30 cellular contexts compared by ENCODE assay signal in the genomic region with DNA sequence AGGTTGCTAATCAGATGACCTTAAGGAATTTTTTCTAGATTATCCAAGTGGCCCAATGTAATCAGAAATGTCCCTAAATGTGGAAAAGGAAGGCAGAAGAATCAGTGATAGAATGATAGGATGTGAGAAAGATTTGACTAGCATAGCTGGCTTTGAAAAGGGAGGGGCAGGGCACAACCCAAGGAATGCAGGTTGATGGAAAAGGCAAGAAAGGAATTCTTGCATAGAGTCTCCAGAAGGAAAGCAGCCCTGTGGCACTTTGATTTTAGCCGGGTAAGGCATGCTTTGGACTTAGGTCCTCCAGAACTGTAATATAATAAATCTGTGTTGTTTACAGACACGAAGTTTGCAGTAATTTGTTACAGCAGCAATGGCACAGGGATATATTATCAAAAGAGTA.
"Had no signal": no experiment of that assay in that cellular context is flagged by ENCODE, and none has a peak within 500 bp of the region (broad histone marks: within the 10 kb centered on the region; RNA-seq: fewer than 3 reads in every experiment).

No MANE protein-coding gene starts in this region.

- H2AFZ ChIP-seq: hepatocyte, parathyroid adenoma had no signal

- H3K4me1 ChIP-seq: ascending aorta, colonic mucosa, parathyroid adenoma, right atrium auricular region, tibial artery had no signal

- H3K27me3 Mint-ChIP-seq: activated naive CD4-positive, alpha-beta T cell treated with anti-CD3 and anti-CD28 coated beads, Interleukin-2, amount 10 ng/mL, durations not matched to agents 7 days and 5 days; activated naive CD8-positive, alpha-beta T cell treated with anti-CD3 and anti-CD28 coated beads, Interleukin-2, amount 10 ng/mL, durations not matched to agents 7 days and 5 days; naive thymus-derived CD4-positive, alpha-beta T cell; T-cell had no signal

- H3K36me3 Mint-ChIP-seq: brain, mesothelial cell of epicardium, T-cell had no signal

- DNase-seq: activated CD4-positive, alpha-beta T cell treated with anti-CD3 and anti-CD28 coated beads for 4 hours; activated CD4-positive, alpha-beta T cell treated with anti-CD3 and anti-CD28 coated beads, Interleukin-2, amount 50 U/mL, for 4 hours; activated CD8-positive, alpha-beta memory T cell treated with anti-CD3 and anti-CD28 coated beads for 24 hours; activated gamma-delta T cell; activated naive CD4-positive, alpha-beta T cell treated with anti-CD3 and anti-CD28 coated beads, Interleukin-2, amount 10 ng/mL, durations not matched to agents 7 days and 5 days; activated naive CD8-positive, alpha-beta T cell treated with anti-CD3 and anti-CD28 coated beads, Interleukin-2, amount 10 ng/mL, durations not matched to agents 7 days and 5 days; activated T-cell treated with anti-CD3 and anti-CD28 coated beads, Interleukin-2, amount 50 U/mL, for 1 hour; cerebellar nuclear complex; colonic mucosa; dorsolateral prefrontal cortex; effector memory CD4-positive, alpha-beta T cell; left cardiac atrium; mammary epithelial cell; naive thymus-derived CD4-positive, alpha-beta T cell; occipital lobe; spleen; stimulated activated naive CD4-positive, alpha-beta T cell; T-cell; tibial artery; upper lobe of right lung had no signal

- H3K9me3 ChIP-seq: ascending aorta, colonic mucosa, gastroesophageal sphincter, right atrium auricular region, spleen, suprapubic skin, tibial artery, upper lobe of right lung had no signal

- H3K4me3 Mint-ChIP-seq: activated naive CD4-positive, alpha-beta T cell treated with anti-CD3 and anti-CD28 coated beads, Interleukin-2, amount 10 ng/mL, durations not matched to agents 7 days and 5 days; activated naive CD8-positive, alpha-beta T cell treated with anti-CD3 and anti-CD28 coated beads, Interleukin-2, amount 10 ng/mL, durations not matched to agents 7 days and 5 days; brain; mesothelial cell of epicardium; naive thymus-derived CD4-positive, alpha-beta T cell; T-cell; T-helper 2 cell treated with Interferon-gamma antibody and Interleukin-4, amounts not matched to agents 5 μg/mL and 100 μg/mL, for 36 hours had no signal

- H3K27ac Mint-ChIP-seq: activated naive CD4-positive, alpha-beta T cell treated with anti-CD3 and anti-CD28 coated beads, Interleukin-2, amount 10 ng/mL, durations not matched to agents 7 days and 5 days; activated naive CD8-positive, alpha-beta T cell treated with anti-CD3 and anti-CD28 coated beads, Interleukin-2, amount 10 ng/mL, durations not matched to agents 7 days and 5 days; brain; mesothelial cell of epicardium; T-cell; T-helper 2 cell treated with Interferon-gamma antibody and Interleukin-4, amounts not matched to agents 5 μg/mL and 100 μg/mL, for 36 hours had no signal

- H3K79me2 ChIP-seq: hepatocyte, parathyroid adenoma had no signal

- H3K36me3 ChIP-seq: ascending aorta, cardiac muscle cell, colonic mucosa, gastroesophageal sphincter, right atrium auricular region, spleen, suprapubic skin, tibial artery, upper lobe of right lung had no signal

- H3K27me3 ChIP-seq: ascending aorta, cardiac muscle cell, colonic mucosa, dorsolateral prefrontal cortex, gastroesophageal sphincter, hepatocyte, right atrium auricular region, spleen, suprapubic skin, tibial artery, upper lobe of right lung had no signal

- H3K4me3 ChIP-seq: ascending aorta, cardiac muscle cell, colonic mucosa, dorsolateral prefrontal cortex, gastroesophageal sphincter, hepatocyte, right atrium auricular region, spleen, suprapubic skin, tibial artery, upper lobe of right lung had no signal

- H3K9ac ChIP-seq: parathyroid adenoma had no signal

- H3K27ac ChIP-seq: ascending aorta, cardiac muscle cell, colonic mucosa, dorsolateral prefrontal cortex, gastroesophageal sphincter, hepatocyte, parathyroid adenoma, right atrium auricular region, spleen, suprapubic skin, tibial artery, upper lobe of right lung had no signal

- ATAC-seq: gastroesophageal sphincter; left cardiac atrium; naive thymus-derived CD4-positive, alpha-beta T cell; T-cell; upper lobe of right lung had no signal

- H3K4me2 ChIP-seq: hepatocyte had no signal
